Comparison of ENCODE assay signal across 8 cellular contexts in the genomic region with DNA sequence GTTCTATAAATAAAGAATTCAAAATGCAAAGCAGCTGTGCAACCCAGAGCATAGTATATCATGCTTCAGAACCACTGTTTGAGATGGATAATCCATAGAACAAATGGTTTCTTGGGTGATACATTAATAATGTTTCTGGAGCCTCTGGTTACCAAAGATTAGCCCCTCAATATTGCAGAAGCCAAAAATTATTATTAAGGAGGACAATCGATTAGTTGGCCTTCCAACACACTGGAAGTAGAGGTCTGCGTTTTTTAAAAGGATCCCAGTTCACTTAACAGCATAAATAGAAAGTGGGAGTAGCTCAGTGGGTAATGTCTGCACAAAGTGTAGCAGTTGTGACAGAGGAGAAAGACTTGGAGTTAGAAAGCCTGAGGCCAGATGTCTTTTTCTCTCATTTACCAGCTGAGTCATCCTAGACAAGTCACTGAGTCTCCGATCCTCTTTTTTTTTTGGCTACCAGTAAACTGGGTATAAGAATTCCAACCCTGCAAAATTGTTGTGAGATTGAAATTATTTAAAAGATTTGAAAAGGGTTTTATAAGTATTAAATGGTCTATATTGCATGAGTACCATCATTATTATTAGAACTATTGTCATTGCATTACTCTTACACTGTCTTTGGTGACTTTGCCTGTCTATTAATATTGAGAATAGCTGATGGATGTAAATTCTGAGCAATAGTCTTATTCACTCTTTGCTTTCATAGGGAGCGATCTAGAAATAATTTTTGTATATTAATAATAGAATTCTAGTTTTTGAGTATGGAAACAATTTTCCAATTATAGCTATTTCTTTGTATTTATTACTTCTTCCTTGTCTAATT.
DNase-seq lines count a peak whose midpoint lies in the region; ATAC-seq and TF ChIP-seq lines count a peak whose summit lies in the region.

No MANE protein-coding gene starts in this region.

- in situ Hi-C loops in G401 (cut with HindIII; ENCODE audit: low sequenced_read_pairs) = no loop called here

- H3K27me3 ChIP-seq in AG04450 (ENCODE audit: control insufficient read depth, insufficient read depth, low read length) = no peaks in the 10 kb centered on the region
- H3K27me3 ChIP-seq in left lung = no peaks in the 10 kb centered on the region

- H3K9me3 Mint-ChIP-seq in activated CD4-positive, alpha-beta memory T cell treated with anti-CD3 and anti-CD28 coated beads, Interleukin-2, amount 10 ng/mL, durations not matched to agents 7 days and 5 days = peaks cover 10% of the 10 kb centered on the region

- peaks cover 70% of the 10 kb centered on the region for H3K36me3 Mint-ChIP-seq in activated CD4-positive, alpha-beta memory T cell treated with anti-CD3 and anti-CD28 coated beads, Interleukin-2, amount 10 ng/mL, durations not matched to agents 7 days and 5 days (ENCODE audit: low read depth)

- H3K4me3 ChIP-seq in AG04450 (ENCODE audit: low read depth, low read length) = no peak overlapping the region
- peak overlapping the region; percentile 7; the same call in 1 of the 2 replicates for H3K4me3 ChIP-seq in WI38 (ENCODE audit: low read depth, low read length)
- H3K4me3 ChIP-seq in left lung = no peak overlapping the region

- intact Hi-C loops in left lung (cut with DNase I) = no loop called here

- H3K36me3 ChIP-seq in left lung = no peaks in the 10 kb centered on the region

- POLR2A ChIA-PET in AG04450 (lab: Yijun Ruan, JAX) = interaction anchor here (1.2 kb wide), 1 partner anchor 50 kb away, joined by 5 read pairs; no protein-coding TSS in a partner anchor
- POLR2A ChIA-PET in activated CD4-positive, alpha-beta memory T cell treated with anti-CD3 and anti-CD28 coated beads, Interleukin-2, amount 10 ng/mL, durations not matched to agents 7 days and 5 days (lab: Charles Lee) = interaction anchor here (1.6 to 1.9 kb wide), 3 partner anchors 12 to 73 kb away, joined by 4 to 11 read pairs (median 8); no protein-coding TSS in a partner anchor

- TF ChIP-seq CTCF in AG04450 (IDR thresholded peaks at IDR 0.05; ENCODE audit: low read depth, low read length) (no peak), WI38 (IDR thresholded peaks at IDR 0.05; ENCODE audit: low read depth, low read length) (no peak), left lung (IDR thresholded peaks at IDR 0.05) (no peak)

- DNase-seq in AG04450 (ENCODE audit: low read depth, low spot score) = peak; percentile 36
- DNase-seq in left lung = no peak
- no peak for DNase-seq in NCI-H1092 treated with DMSO at 0.1 percent for 48 hours (lab: John Stamatoyannopoulos, UW)
- no peak for DNase-seq in G401 (ENCODE audit: low spot score)
- no peak for DNase-seq in activated CD4-positive, alpha-beta memory T cell treated with anti-CD3 and anti-CD28 coated beads, Interleukin-2, amount 10 ng/mL, durations not matched to agents 7 days and 5 days

- CTCF ChIA-PET in AG04450 (lab: Charles Lee) = interaction anchor here (1.3 kb wide), 1 partner anchor 11 kb away, joined by 3 read pairs; no protein-coding TSS in a partner anchor
- CTCF ChIA-PET in activated CD4-positive, alpha-beta memory T cell treated with anti-CD3 and anti-CD28 coated beads, Interleukin-2, amount 10 ng/mL, durations not matched to agents 7 days and 5 days (lab: Charles Lee) = no interaction called here

- H3K9me3 ChIP-seq in AG04450 (ENCODE audit: control insufficient read depth, insufficient read depth, low read length) (no peaks in the 10 kb centered on the region), left lung (no peaks in the 10 kb centered on the region)

- H3K27me3 Mint-ChIP-seq in activated CD4-positive, alpha-beta memory T cell treated with anti-CD3 and anti-CD28 coated beads, Interleukin-2, amount 10 ng/mL, durations not matched to agents 7 days and 5 days = no peaks in the 10 kb centered on the region

- ATAC-seq in GM19328 (IDR thresholded peaks at IDR 0.05; ENCODE audit: unreplicated experiment) (peak; percentile 75), HG03342 (IDR thresholded peaks at IDR 0.05; ENCODE audit: unreplicated experiment) (peak; percentile 85), left lung (peak; percentile 63)

- no peak overlapping the region for H3K27ac ChIP-seq in AG04450 (ENCODE audit: low read depth, low read length)
- peak overlapping the region; percentile 21 to 54 for H3K27ac ChIP-seq in left lung

- no peak overlapping the region for H3K4me3 Mint-ChIP-seq in activated CD4-positive, alpha-beta memory T cell treated with anti-CD3 and anti-CD28 coated beads, Interleukin-2, amount 10 ng/mL, durations not matched to agents 7 days and 5 days

- peaks cover 8 to 28% of the 10 kb centered on the region in 2 donors for H3K4me1 ChIP-seq in left lung

- H3K27ac Mint-ChIP-seq in activated CD4-positive, alpha-beta memory T cell treated with anti-CD3 and anti-CD28 coated beads, Interleukin-2, amount 10 ng/mL, durations not matched to agents 7 days and 5 days = no peak overlapping the region

- H3K4me1 Mint-ChIP-seq in activated CD4-positive, alpha-beta memory T cell treated with anti-CD3 and anti-CD28 coated beads, Interleukin-2, amount 10 ng/mL, durations not matched to agents 7 days and 5 days = peaks cover 39% of the 10 kb centered on the region
